24 cellular contexts compared by ENCODE assay signal in the genomic region with DNA sequence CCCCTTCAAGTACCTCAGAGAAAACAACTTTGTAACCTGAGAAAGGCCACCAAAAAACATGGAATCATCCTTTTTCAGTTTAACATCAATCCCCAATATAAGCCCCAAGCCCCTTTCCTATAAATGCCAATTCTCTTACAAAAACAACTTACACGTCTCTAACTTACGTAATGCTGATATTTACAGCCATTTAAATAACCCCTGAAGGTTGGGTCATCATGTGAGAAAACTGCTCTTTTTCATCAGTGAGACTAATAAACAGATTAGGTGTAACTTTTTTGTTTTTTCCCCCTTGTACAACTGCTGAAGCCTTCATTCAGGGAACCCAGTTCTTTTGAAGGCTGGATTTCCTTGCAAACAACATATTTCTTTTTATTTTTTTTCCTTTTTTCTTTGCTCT.
"Had no signal": no experiment of that assay in that cellular context is flagged by ENCODE, and none has a peak within 500 bp of the region (broad histone marks: within the 10 kb centered on the region; RNA-seq: fewer than 3 reads in every experiment).

No MANE protein-coding gene starts in this region.

- H3K4me2 ChIP-seq: hepatocyte, neural progenitor cell had no signal

- H3K9me3 ChIP-seq: lower lobe of right lung, pancreas, psoas muscle, right atrium auricular region, spleen, testis, uterus had no signal

- H3K27ac ChIP-seq: hepatocyte, lower lobe of right lung, neural progenitor cell, pancreas, psoas muscle, right atrium auricular region, spleen, testis, uterus had no signal

- H3K4me3 ChIP-seq: hepatocyte, lower lobe of right lung, neural progenitor cell, pancreas, psoas muscle, right atrium auricular region, spleen, testis, uterus had no signal

- FAIRE-seq: pancreas had no signal

- H3K4me1 ChIP-seq: right atrium auricular region, testis had no signal

- H2AFZ ChIP-seq: hepatocyte, neural progenitor cell had no signal

- H3K27me3 ChIP-seq: hepatocyte, neural progenitor cell, pancreas, right atrium auricular region, spleen, testis, uterus had no signal

- H3K27me3 Mint-ChIP-seq: activated CD4-positive, alpha-beta memory T cell treated with anti-CD3 and anti-CD28 coated beads for 36 hours; activated naive CD8-positive, alpha-beta T cell treated with anti-CD3 and anti-CD28 coated beads, Interleukin-2, amount 50 U/mL, for 24 hours; naive B cell had no signal

- H3K9ac ChIP-seq: neural progenitor cell had no signal

- H3K27ac Mint-ChIP-seq: activated CD4-positive, alpha-beta memory T cell treated with anti-CD3 and anti-CD28 coated beads for 36 hours; activated naive CD8-positive, alpha-beta T cell treated with anti-CD3 and anti-CD28 coated beads, Interleukin-2, amount 50 U/mL, for 24 hours; activated T-cell treated with anti-CD3 and anti-CD28 coated beads, Interleukin-2, amount 50 U/mL, for 72 hours; neural progenitor cell had no signal

- H3K4me3 Mint-ChIP-seq: activated CD4-positive, alpha-beta memory T cell treated with anti-CD3 and anti-CD28 coated beads for 36 hours; activated naive CD8-positive, alpha-beta T cell treated with anti-CD3 and anti-CD28 coated beads, Interleukin-2, amount 50 U/mL, for 24 hours; activated T-cell treated with anti-CD3 and anti-CD28 coated beads, Interleukin-2, amount 50 U/mL, for 72 hours; immature natural killer cell; neural progenitor cell had no signal

- DNase-seq: activated CD4-positive, alpha-beta memory T cell treated with anti-CD3 and anti-CD28 coated beads for 36 hours; activated CD4-positive, alpha-beta T cell treated with anti-CD3 and anti-CD28 coated beads for 48 hours; activated effector memory CD4-positive, alpha-beta T cell treated with anti-CD3 and anti-CD28 coated beads, Interleukin-2, amount 50 U/mL, for 16 hours; activated naive CD4-positive, alpha-beta T cell treated with anti-CD3 and anti-CD28 coated beads, Interleukin-2, amount 50 U/mL, for 16 hours; activated naive CD8-positive, alpha-beta T cell treated with anti-CD3 and anti-CD28 coated beads, Interleukin-2, amount 50 U/mL, for 24 hours; activated T-cell treated with anti-CD3 and anti-CD28 coated beads, Interleukin-2, amount 50 U/mL, for 72 hours; erythroblast; foreskin fibroblast; immature natural killer cell; lower lobe of right lung; mesendoderm; naive B cell; pancreas; psoas muscle; spleen; stimulated activated CD4-positive, alpha-beta T cell treated with anti-CD3 and anti-CD28 coated beads, Interleukin-4, amount 100 ng/mL, for 1 hour; stimulated activated naive CD4-positive, alpha-beta T cell; testis; trophoblast cell; uterus had no signal

- ATAC-seq: activated naive CD8-positive, alpha-beta T cell treated with anti-CD3 and anti-CD28 coated beads, Interleukin-2, amount 50 U/mL, for 24 hours; activated T-cell treated with anti-CD3 and anti-CD28 coated beads, Interleukin-2, amount 50 U/mL, for 72 hours; left lobe of liver; lower lobe of right lung; pancreas; psoas muscle had no signal

- H3K36me3 ChIP-seq: pancreas, right atrium auricular region, uterus had no signal

- H3K9me3 Mint-ChIP-seq: activated CD4-positive, alpha-beta memory T cell treated with anti-CD3 and anti-CD28 coated beads for 36 hours; activated naive CD8-positive, alpha-beta T cell treated with anti-CD3 and anti-CD28 coated beads, Interleukin-2, amount 50 U/mL, for 24 hours; activated T-cell treated with anti-CD3 and anti-CD28 coated beads, Interleukin-2, amount 50 U/mL, for 72 hours; neural progenitor cell had no signal
